In genomic region chr5:150458819-150459557, GRCh38 we compare ENCODE assay signal across 8 cellular contexts. TPM values are rescaled to one million over a fixed set of nuclear protein-coding genes. Genes with fewer than 3 reads are reported as not detected.
DNase-seq lines count a peak whose midpoint lies in the region; ATAC-seq, FAIRE-seq and TF ChIP-seq lines count a peak whose summit lies in the region.

No MANE protein-coding gene starts in this region.

- H2AK9ac ChIP-seq in IMR-90 (replicated peaks; ENCODE audit: low read depth, low read length, poor library complexity), result peak overlapping the region; percentile 98

- no peak overlapping the region for H3K14ac ChIP-seq in IMR-90 (replicated peaks; ENCODE audit: low read depth, low read length)

- no peak for FAIRE-seq in urothelium cell line (lab: Jason Lieb, UNC)

- H3K79me1 ChIP-seq in IMR-90 (ENCODE audit: low read depth in 1 of 2, low read length in 2 of 2), result 0 out of 4 replicates have a peak, but pooled peaks cover 0 to 6% of the 10 kb centered on the region in 2 experiments

- H2BK5ac ChIP-seq in IMR-90 (ENCODE audit: low read depth, low read length, poor library complexity, severe bottlenecking), result no peak overlapping the region

- peak; percentile 84 for TF ChIP-seq CTCF in IMR-90 (conservative IDR thresholded peaks at IDR 0.05; ENCODE audit: low read depth, low read length)

- intact Hi-C loops in IMR-90 (cut with micrococcal nuclease) (loop anchor here (1.0 to 2.0 kb wide), 4 partner anchors 64 to 388 kb away; partner anchors contain the start of gene IRGM), posterior vena cava (cut with DNase I) (loop anchor here in 1 of 2 donors (5.0 kb wide), 1 partner anchor 88 kb away; no protein-coding TSS in a partner anchor)

- no TSS peak for BruUV-seq in IMR-90 (replicated peaks; lab: Mats Ljungman, UMichigan)

- H3K9me1 ChIP-seq in IMR-90 (ENCODE audit: insufficient read depth, low read length), result no peaks in the 10 kb centered on the region; the same call in 1 of the 2 replicates

- POLR2A ChIA-PET in IMR-90 (lab: Charles Lee; ENCODE audit: unreplicated experiment), result no interaction called here

- H2AK5ac ChIP-seq in IMR-90 (ENCODE audit: low read depth, low read length), result peak overlapping the region; percentile 57

- ATAC-seq in GM21390 (IDR thresholded peaks at IDR 0.05; ENCODE audit: unreplicated experiment), result peak; percentile 74
- ATAC-seq in IMR-90 (ENCODE audit: low read depth), result peak; percentile 98

- H3K56ac ChIP-seq in IMR-90 (ENCODE audit: extremely low read depth, insufficient read depth, low read length), result no peak overlapping the region

- peak overlapping the region; percentile 88 for H2AFZ ChIP-seq in IMR-90 (replicated peaks; ENCODE audit: low read length, poor library complexity)

- H2BK15ac ChIP-seq in IMR-90 (ENCODE audit: low read depth, low read length), result peak overlapping the region; percentile 12; the same call in 1 of the 3 replicates

- 0 out of 2 replicates have a peak overlapping the region, but pooled peaks have one; percentile 13 for H3K9ac ChIP-seq in IMR-90 (ENCODE audit: low read depth, low read length)

- H3K4me2 ChIP-seq in IMR-90 (ENCODE audit: low read depth, low read length), result peak overlapping the region; percentile 97

- peak overlapping the region; percentile 70 for H4K91ac ChIP-seq in IMR-90 (ENCODE audit: insufficient read depth, low read depth, low read length)

- 49% methylated on average over 12 of the region's 36 CpGs; no CpG with 5 or more reads in 1 of the 2 experiments for WGBS in IMR-90 (ENCODE audit: extremely low coverage in 2 of 2, insufficient read length in 1 of 2), 2 experiments

- H3K9me3 ChIP-seq in IMR-90 (ENCODE audit: control insufficient read depth, insufficient read depth, low read length), result no peaks in the 10 kb centered on the region

- CTCF ChIA-PET in IMR-90 (lab: Yijun Ruan, JAX), result interaction anchor here (0.6 to 1.0 kb wide), 7 partner anchors 9 to 276 kb away, joined by 3 to 4 read pairs (median 4); partner anchors contain the start of gene RBM22

- H3K36me3 ChIP-seq in IMR-90 (ENCODE audit: control insufficient read depth, insufficient read depth, low read length), result no peaks in the 10 kb centered on the region

- peak overlapping the region; percentile 33; the same call in 1 of the 2 replicates for H3K27ac ChIP-seq in IMR-90 (ENCODE audit: insufficient read depth, low read length)

- H4K8ac ChIP-seq in IMR-90 (ENCODE audit: low read depth in 2 of 2, low read length in 2 of 2), result peak overlapping the region; percentile 42 to 82; a peak in 2 of 4 replicates

- TF ChIP-seq POLR2A in IMR-90 (IDR thresholded peaks at IDR 0.05; ENCODE audit: low read depth, low read length), result no peak

- H3K27me3 ChIP-seq in IMR-90 (ENCODE audit: control insufficient read depth, insufficient read depth, low read length), result no peaks in the 10 kb centered on the region

- TF ChIP-seq RAD21 in IMR-90 (IDR thresholded peaks at IDR 0.05; ENCODE audit: low read length), result peak; percentile 87

- H2BK120ac ChIP-seq in IMR-90 (ENCODE audit: low read depth, low read length), result peak overlapping the region; percentile 85

- peak overlapping the region; percentile 84 for H3K4ac ChIP-seq in IMR-90 (ENCODE audit: low read depth, low read length)

- peak overlapping the region; percentile 88 for H2BK20ac ChIP-seq in IMR-90 (ENCODE audit: low read depth, low read length)

- H3K23ac ChIP-seq in IMR-90 (ENCODE audit: low read depth, low read length), result no peak overlapping the region; the same call in 1 of the 2 replicates

- 0 out of 2 replicates have a peak, but pooled peaks cover 2% of the 10 kb centered on the region for H3K4me1 ChIP-seq in IMR-90 (ENCODE audit: control insufficient read depth, insufficient read depth, low read length)

- in situ Hi-C loops in IMR-90 (cut with MboI; ENCODE audit: low sequenced_read_pairs), result no loop called here

- DNase-seq in DMS53 (lab: John Stamatoyannopoulos, UW) (peak; percentile 90), IMR-90 (peak; percentile 38), SHP77 treated with DMSO at 0.1 percent for 48 hours (lab: John Stamatoyannopoulos, UW) (peak; percentile 10), globus pallidus (ENCODE audit: low spot score) (peak; percentile 38), posterior vena cava (ENCODE audit: low spot score) (peak; percentile 92), urothelium cell line (ENCODE audit: low spot score) (peak; percentile 90)
- DNase-seq in activated gamma-delta T cell treated with anti-CD3 and anti-CD28 coated beads, Interleukin-2, amount 50 U/mL, for 16 hours (ENCODE audit: low read depth), result peak; percentile 83

- dilution Hi-C loops in IMR-90 (cut with HindIII; ENCODE audit: low sequenced_read_pairs, unreplicated experiment), result no loop called here

- peak overlapping the region; percentile 83 for H4K5ac ChIP-seq in IMR-90 (ENCODE audit: low read depth, low read length)

- no peak overlapping the region for H3K4me3 ChIP-seq in IMR-90 (ENCODE audit: insufficient read depth, low read depth, low read length)

- H3K18ac ChIP-seq in IMR-90 (ENCODE audit: low read depth, low read length), result peak overlapping the region; percentile 49; the same call in 1 of the 2 replicates

- no peaks in the 10 kb centered on the region for H4K20me1 ChIP-seq in IMR-90 (ENCODE audit: insufficient read depth, low read length)

TF ChIP-seq in IMR-90, 13 proteins besides CTCF, POLR2A, EP300 and RAD21:
- TF ChIP-seq MXI1 (IDR thresholded peaks at IDR 0.05; ENCODE audit: borderline replicate concordance, low read depth, low read length) (0 out of 2 replicates have a peak, but pooled peaks have one; percentile 55), USF2 (IDR thresholded peaks at IDR 0.05; ENCODE audit: low read depth, low read length) (no peak), RCOR1 (IDR thresholded peaks at IDR 0.05; ENCODE audit: insufficient replicate concordance, low read length) (no peak), MAZ (IDR thresholded peaks at IDR 0.05; ENCODE audit: borderline replicate concordance, low read depth, low read length) (peak; percentile 80; the same call in 1 of the 2 replicates), CEBPB (IDR thresholded peaks at IDR 0.05; ENCODE audit: low read depth, low read length) (no peak), FOS (IDR thresholded peaks at IDR 0.05; ENCODE audit: low read depth, low read length) (no peak), RFX5 (IDR thresholded peaks at IDR 0.05; ENCODE audit: low read depth, low read length) (no peak), MAFK (IDR thresholded peaks at IDR 0.05; ENCODE audit: low read depth, low read length) (no peak), SMC3 (IDR thresholded peaks at IDR 0.05; ENCODE audit: low read depth, low read length) (peak; percentile 70), ELK1 (IDR thresholded peaks at IDR 0.05; ENCODE audit: borderline replicate concordance, low read depth, low read length) (no peak), NFE2L2 (IDR thresholded peaks at IDR 0.05; ENCODE audit: low read depth, low read length) (no peak), CHD1 (IDR thresholded peaks at IDR 0.05; ENCODE audit: low read depth, low read length) (no peak), BHLHE40 (IDR thresholded peaks at IDR 0.05; ENCODE audit: low read depth, low read length) (no peak)
TF ChIP-seq in IMR-90: peak in this region for 3.

RNA-seq across cellular contexts. Expression of gene RPS14, which starts 9.4 kb away (rescaled TPM):
- 7,310 and 7,583 TPM in 2 replicates for total RNA-seq in IMR-90 (2012; rRNA removed)
- polyA plus RNA-seq in IMR-90 (2012; rRNA removed), result 6,296 and 6,747 TPM in 2 replicates
- polyA plus RNA-seq in IMR-90 (2012; cell fraction: cytosol; rRNA removed), result 5,609 and 17,745 TPM in 2 replicates
- polyA plus RNA-seq in IMR-90 (2012; cell fraction: nucleus; rRNA removed; ENCODE audit: low replicate concordance), result 873 and 3,349 TPM in 2 replicates
- 1,000 to 10,000 TPM; 1,337 to 1,411 TPM for total RNA-seq in posterior vena cava

RNA-seq across cellular contexts. Expression of gene CD74, which starts 46.3 kb away (rescaled TPM):
- total RNA-seq in IMR-90 (2012; rRNA removed), result 0.18 and 0.28 TPM in 2 replicates
- polyA plus RNA-seq in IMR-90 (2012; rRNA removed), result 1.1 and 1.5 TPM in 2 replicates
- polyA plus RNA-seq in IMR-90 (2012; cell fraction: cytosol; rRNA removed), result 1.4 and 3.4 TPM in 2 replicates
- polyA plus RNA-seq in IMR-90 (2012; cell fraction: nucleus; rRNA removed; ENCODE audit: low replicate concordance), result 0.60 and 0.64 TPM in 2 replicates
- 100 to 1,000 TPM; 279 to 566 TPM for total RNA-seq in posterior vena cava

RNA-seq across cellular contexts. Expression of gene NDST1, which starts 48.9 kb away (rescaled TPM):
- total RNA-seq in IMR-90 (2012; rRNA removed), result 30.3 and 30.5 TPM in 2 replicates
- polyA plus RNA-seq in IMR-90 (2012; rRNA removed), result 80.4 and 101 TPM in 2 replicates
- 41.4 and 74.0 TPM in 2 replicates for polyA plus RNA-seq in IMR-90 (2012; cell fraction: cytosol; rRNA removed)
- polyA plus RNA-seq in IMR-90 (2012; cell fraction: nucleus; rRNA removed; ENCODE audit: low replicate concordance), result 81.4 and 121 TPM in 2 replicates
- 10 to 100 TPM; 57.9 to 68.8 TPM for total RNA-seq in posterior vena cava

Comparison
In these comparisons a context has a peak if more than half of its experiments do, and no peak if none do; other contexts are left out.
1. DNase-seq: peak in every context shown above with its lines; median percentile 92 in posterior vena cava; 90 in DMS53; 90 in urothelium cell line; 83 in activated gamma-delta T cell treated with anti-CD3 and anti-CD28 coated beads, Interleukin-2, amount 50 U/mL, for 16 hours; 38 in IMR-90; 38 in globus pallidus; 10 in SHP77 treated with DMSO at 0.1 percent for 48 hours.
2. RNA of gene CD74, which starts 46.3 kb away (total RNA-seq): 279 to 566 TPM in posterior vena cava; 0.18 to 0.28 TPM in IMR-90; every median in the first group is over 100 times any median in the second.